ENCODE assay signal across 8 cellular contexts in the genomic region with DNA sequence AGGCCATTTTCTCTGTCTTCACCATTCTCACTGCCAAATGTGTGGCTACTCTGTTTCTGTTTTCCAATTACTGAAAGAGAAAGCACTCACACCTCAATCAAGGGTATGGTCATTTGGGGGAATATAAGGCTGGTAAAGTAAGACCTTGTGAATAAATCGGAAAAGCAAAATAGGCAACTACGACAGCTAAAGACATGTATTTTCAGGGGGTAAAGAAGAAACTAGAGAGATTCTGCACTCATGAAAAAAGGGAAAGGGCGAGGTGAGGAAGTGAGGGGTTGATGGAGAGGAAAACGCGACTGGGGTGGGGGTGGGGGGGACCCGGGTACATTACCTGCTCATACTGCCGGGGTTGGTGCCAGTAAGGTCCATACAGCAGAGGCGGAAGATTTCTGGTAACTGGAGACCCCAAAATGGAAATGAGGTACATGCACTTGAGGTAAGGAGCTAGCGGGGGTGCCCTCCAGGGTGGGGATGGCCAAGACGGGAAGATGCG. TPM values are rescaled to one million over a fixed set of nuclear protein-coding genes. Genes with fewer than 3 reads are reported as not detected.
A peak's percentile ranks its signal among the peaks of the same experiment; 100 is the strongest.
DNase-seq lines count a peak whose midpoint lies in the region; ATAC-seq, FAIRE-seq and TF ChIP-seq lines count a peak whose summit lies in the region.

No MANE protein-coding gene starts in this region.

- no peak for FAIRE-seq in keratinocyte (lab: Jason Lieb, UNC)

- H3K9me3 Mint-ChIP-seq in activated naive CD8-positive, alpha-beta T cell (ENCODE audit: low read depth), result no peaks in the 10 kb centered on the region

- H3K27me3 ChIP-seq in keratinocyte (ENCODE audit: control insufficient read depth, extremely low read depth, insufficient read depth, low read length), result no peaks in the 10 kb centered on the region

- H4K20me1 ChIP-seq in keratinocyte (ENCODE audit: control insufficient read depth, extremely low read depth, insufficient read depth, low read length), result no peaks in the 10 kb centered on the region

- peaks cover 65% of the 10 kb centered on the region for H3K4me1 Mint-ChIP-seq in activated naive CD8-positive, alpha-beta T cell (ENCODE audit: low read depth)

- peaks cover 2% of the 10 kb centered on the region for H3K36me3 Mint-ChIP-seq in activated naive CD8-positive, alpha-beta T cell

- H3K27ac ChIP-seq in keratinocyte (ENCODE audit: control insufficient read depth, insufficient read depth, low read length), result peak overlapping the region; percentile 94
- H3K27ac ChIP-seq in temporal lobe (ENCODE audit: low read depth, low read length), result peak overlapping the region; percentile 77

- dilution Hi-C loops in keratinocyte (cut with MboI; ENCODE audit: extremely low pct_ligation_motif_present, low sequenced_read_pairs), result no loop called here

- H3K79me2 ChIP-seq in keratinocyte (ENCODE audit: control insufficient read depth, insufficient read depth, low read length), result peaks cover 87% of the 10 kb centered on the region

- peak overlapping the region; percentile 87 for H2AFZ ChIP-seq in keratinocyte (ENCODE audit: control insufficient read depth, low read length)

- no peaks in the 10 kb centered on the region for H3K36me3 ChIP-seq in keratinocyte (ENCODE audit: control insufficient read depth in 2 of 2, extremely low read depth in 1 of 2, insufficient read depth in 2 of 2, low read length in 2 of 2)

- peak overlapping the region; percentile 96 for H3K4me3 Mint-ChIP-seq in activated naive CD8-positive, alpha-beta T cell

- TF ChIP-seq CTCF in keratinocyte (optimal IDR thresholded peaks at IDR 0.05 in 1 of 3, IDR thresholded peaks at IDR 0.05 in 1 of 3, conservative IDR thresholded peaks at IDR 0.05 in 1 of 3; ENCODE audit: extremely low read depth in 1 of 3, insufficient read depth in 2 of 3, low read length in 3 of 3), result no peak

- peak overlapping the region; percentile 99 for H3K4me2 ChIP-seq in keratinocyte (ENCODE audit: control insufficient read depth, extremely low read depth, insufficient read depth, low read depth, low read length)

- H3K27ac Mint-ChIP-seq in activated naive CD8-positive, alpha-beta T cell, result peak overlapping the region; percentile 67

- ATAC-seq in HG03457 (IDR thresholded peaks at IDR 0.05; ENCODE audit: unreplicated experiment), result no peak
- ATAC-seq in GM19467 (IDR thresholded peaks at IDR 0.05; ENCODE audit: unreplicated experiment), result no peak

- H3K9ac ChIP-seq in keratinocyte (ENCODE audit: control insufficient read depth, extremely low read depth, insufficient read depth, low read length), result peak overlapping the region; percentile 92

- DNase-seq in stimulated activated naive CD4-positive, alpha-beta T cell treated with Interleukin-2 at 50 U/mL for 16 hours (lab: John Stamatoyannopoulos, UW), result peak; percentile 41
- DNase-seq in stimulated activated naive CD4-positive, alpha-beta T cell (lab: John Stamatoyannopoulos, UW), result no peak
- DNase-seq in keratinocyte (ENCODE audit: low read depth, low spot score), result no peak
- no peak for DNase-seq in stimulated activated CD4-positive, alpha-beta T cell treated with anti-CD3 and anti-CD28 coated beads, Interleukin-15, amount 100 ng/mL, for 24 hours

- no peaks in the 10 kb centered on the region for H3K9me1 ChIP-seq in keratinocyte (ENCODE audit: control insufficient read depth, extremely low read depth, insufficient read depth, low read length)

- peak overlapping the region; percentile 79 to 96 (median 91) for H3K4me3 ChIP-seq in keratinocyte (ENCODE audit: control insufficient read depth in 2 of 3, extremely low read depth in 1 of 3, insufficient read depth in 2 of 3, low read depth in 1 of 3, low read length in 3 of 3)

- no peaks in the 10 kb centered on the region for H3K9me3 ChIP-seq in keratinocyte (ENCODE audit: control insufficient read depth, low read depth, low read length)

- H3K27me3 Mint-ChIP-seq in activated naive CD8-positive, alpha-beta T cell, result no peaks in the 10 kb centered on the region

- peaks cover 19% of the 10 kb centered on the region for H3K4me1 ChIP-seq in keratinocyte (ENCODE audit: control insufficient read depth, extremely low read depth, insufficient read depth, low read length)

RNA-seq across cellular contexts. Expression of a gene that starts 19.3 kb away (rescaled TPM):
- 21.0 to 24.7 TPM (median 23.3 TPM) in 3 replicates for polyA plus RNA-seq in keratinocyte
- polyA plus RNA-seq in keratinocyte (2011; ENCODE audit: low read depth), result 29.1 TPM
- polyA plus RNA-seq in keratinocyte (2011; cell fraction: cytosol; rRNA removed), result 21.0 and 24.4 TPM in 2 replicates
- polyA plus RNA-seq in keratinocyte (2011; cell fraction: nucleus; rRNA removed), result 96.5 and 97.8 TPM in 2 replicates
- polyA plus RNA-seq in keratinocyte (2012; ENCODE audit: low replicate concordance), result 46.0 and 51.4 TPM in 2 replicates
- polyA minus RNA-seq in keratinocyte, result 62.4 to 217 TPM (median 75.1 TPM) in 3 replicates
- polyA minus RNA-seq in keratinocyte (2011; cell fraction: cytosol; rRNA and poly(A)+ RNA removed), result 32.2 TPM
- polyA minus RNA-seq in keratinocyte (2011; cell fraction: nucleus; rRNA and poly(A)+ RNA removed), result 67.1 and 118 TPM in 2 replicates
- total RNA-seq in temporal lobe, result 68.4 TPM

RNA-seq across cellular contexts. Expression of a gene that starts 40.1 kb away (rescaled TPM):
- polyA plus RNA-seq in keratinocyte, result 12.4 to 18.3 TPM (median 17.7 TPM) in 3 replicates
- 3.3 TPM for polyA plus RNA-seq in keratinocyte (2011; ENCODE audit: low read depth)
- polyA plus RNA-seq in keratinocyte (2011; cell fraction: cytosol; rRNA removed), result 9.3 and 17.4 TPM in 2 replicates
- 18.9 and 21.6 TPM in 2 replicates for polyA plus RNA-seq in keratinocyte (2011; cell fraction: nucleus; rRNA removed)
- polyA plus RNA-seq in keratinocyte (2012; ENCODE audit: low replicate concordance), result 8.5 and 14.7 TPM in 2 replicates
- polyA minus RNA-seq in keratinocyte, result 4.9 to 23.8 TPM (median 17.5 TPM) in 3 replicates
- polyA minus RNA-seq in keratinocyte (2011; cell fraction: cytosol; rRNA and poly(A)+ RNA removed), result 11.1 TPM
- 6.5 and 12.9 TPM in 2 replicates for polyA minus RNA-seq in keratinocyte (2011; cell fraction: nucleus; rRNA and poly(A)+ RNA removed)
- 32.5 TPM for total RNA-seq in temporal lobe

RNA-seq across cellular contexts. Expression of a gene that starts 40.4 kb away (rescaled TPM):
- 85.4 to 111 TPM (median 94.6 TPM) in 3 replicates for polyA plus RNA-seq in keratinocyte
- polyA plus RNA-seq in keratinocyte (2011; ENCODE audit: low read depth), result 30.1 TPM
- polyA plus RNA-seq in keratinocyte (2011; cell fraction: cytosol; rRNA removed), result 50.6 and 64.1 TPM in 2 replicates
- polyA plus RNA-seq in keratinocyte (2011; cell fraction: nucleus; rRNA removed), result 70.3 and 74.2 TPM in 2 replicates
- 65.4 and 68.5 TPM in 2 replicates for polyA plus RNA-seq in keratinocyte (2012; ENCODE audit: low replicate concordance)
- polyA minus RNA-seq in keratinocyte, result 77.9 to 131 TPM (median 115 TPM) in 3 replicates
- polyA minus RNA-seq in keratinocyte (2011; cell fraction: cytosol; rRNA and poly(A)+ RNA removed), result 29.2 TPM
- polyA minus RNA-seq in keratinocyte (2011; cell fraction: nucleus; rRNA and poly(A)+ RNA removed), result 15.4 and 22.7 TPM in 2 replicates
- total RNA-seq in temporal lobe, result 22.4 TPM

RNA-seq across cellular contexts. Expression of a gene that starts 52.8 kb away (rescaled TPM):
- polyA plus RNA-seq in keratinocyte, result 49.2 to 79.4 TPM (median 54.3 TPM) in 3 replicates
- 55.5 TPM for polyA plus RNA-seq in keratinocyte (2011; ENCODE audit: low read depth)
- polyA plus RNA-seq in keratinocyte (2011; cell fraction: cytosol; rRNA removed), result 38.9 and 59.3 TPM in 2 replicates
- polyA plus RNA-seq in keratinocyte (2011; cell fraction: nucleus; rRNA removed), result 80.7 and 83.8 TPM in 2 replicates
- polyA plus RNA-seq in keratinocyte (2012; ENCODE audit: low replicate concordance), result 34.8 and 60.9 TPM in 2 replicates
- 41.4 to 87.0 TPM (median 50.0 TPM) in 3 replicates for polyA minus RNA-seq in keratinocyte
- 36.1 TPM for polyA minus RNA-seq in keratinocyte (2011; cell fraction: cytosol; rRNA and poly(A)+ RNA removed)
- 33.6 and 60.0 TPM in 2 replicates for polyA minus RNA-seq in keratinocyte (2011; cell fraction: nucleus; rRNA and poly(A)+ RNA removed)
- total RNA-seq in temporal lobe, result 76.7 TPM
